Comparison of ENCODE assay signal across 8 cellular contexts in genomic region chr14:89973234-89973823, GRCh38. TPM values are rescaled to one million over a fixed set of nuclear protein-coding genes. Genes with fewer than 3 reads are reported as not detected.
DNase-seq lines count a peak whose midpoint lies in the region; ATAC-seq lines count a peak whose summit lies in the region.

No MANE protein-coding gene starts in this region.

- in situ Hi-C loops in Caki2 (cut with HindIII; ENCODE audit: low pct_unique_long_range_greater_than_20kb, low sequenced_read_pairs): no loop called here

- H3K9me3 Mint-ChIP-seq in T-cell: no peaks in the 10 kb centered on the region

- peaks cover 0 to 6% (median 1%) of the 10 kb centered on the region in 3 donors for H3K4me1 Mint-ChIP-seq in T-cell

- H3K27me3 Mint-ChIP-seq in T-cell: no peaks in the 10 kb centered on the region

- ATAC-seq in GM21786 (IDR thresholded peaks at IDR 0.05; ENCODE audit: unreplicated experiment) (peak; percentile 74), T-cell (replicated peaks in 1 of 4) (peak in 2 of 4 experiments; percentile 32 to 68), HG02623 (IDR thresholded peaks at IDR 0.05; ENCODE audit: unreplicated experiment) (no peak)

- DNase-seq in Caki2 (ENCODE audit: low read depth): peak; percentile 30
- DNase-seq in NCI-H1105 (lab: John Stamatoyannopoulos, UW): peak; percentile 58
- peak in 29 of 34 experiments; percentile 3 to 49 (median 32) for DNase-seq in T-cell
- DNase-seq in brain pericyte (ENCODE audit: low read depth, low spot score): peak; percentile 12
- peak; percentile 80 for DNase-seq in iPS-NIHi7 (ENCODE audit: extremely low spot score)
- peak; percentile 20 for DNase-seq in smooth muscle cell of the brain vasculature (ENCODE audit: low read depth, low spot score)

- POLR2A ChIA-PET in T-cell (lab: Charles Lee): interaction anchor here (0.7 to 1.0 kb wide), 2 partner anchors 17 to 19 kb away, joined by 3 to 6 read pairs; partner anchors contain the start of gene EFCAB11 (in 1 of the 2)

- no peak overlapping the region for H3K4me3 Mint-ChIP-seq in T-cell

- CTCF ChIA-PET in T-cell (lab: Charles Lee): interaction anchor here (0.6 to 2.3 kb wide), 15 partner anchors 9 to 410 kb away, joined by 3 to 15 read pairs (median 4); partner anchors contain the start of gene TDP1 (in 2 of the 2)

- peaks cover 53% of the 10 kb centered on the region for H3K36me3 Mint-ChIP-seq in T-cell

- peak overlapping the region in 1 of 2 donors; percentile 22 for H3K27ac Mint-ChIP-seq in T-cell

RNA-seq across cellular contexts. Expression of gene TDP1, which starts 17.6 kb away (rescaled TPM):
- 22.0 and 33.5 TPM in 2 replicates for total RNA-seq in Caki2 (2014; rRNA removed; shearing (Covaris generic); ENCODE audit: low replicate concordance)
- total RNA-seq in T-cell: 10 to 100 TPM; 42.8 to 72.9 (median 44.4) TPM

RNA-seq across cellular contexts. Expression of gene EFCAB11, which starts 18.8 kb away (rescaled TPM):
- total RNA-seq in Caki2 (2014; rRNA removed; shearing (Covaris generic); ENCODE audit: low replicate concordance): 9.7 and 13.9 TPM in 2 replicates
- 1 to 10 TPM; 1.1 to 2.4 (median 1.5) TPM for total RNA-seq in T-cell

Comparison
In these comparisons a context has a peak if more than half of its experiments do, and no peak if none do; other contexts are left out.
1. DNase-seq: peak in every context shown above with its lines; median percentile 80 in iPS-NIHi7; 58 in NCI-H1105; 32 in T-cell; 30 in Caki2; 20 in smooth muscle cell of the brain vasculature; 12 in brain pericyte.